34 cellular contexts compared by ENCODE assay signal in the genomic region with DNA sequence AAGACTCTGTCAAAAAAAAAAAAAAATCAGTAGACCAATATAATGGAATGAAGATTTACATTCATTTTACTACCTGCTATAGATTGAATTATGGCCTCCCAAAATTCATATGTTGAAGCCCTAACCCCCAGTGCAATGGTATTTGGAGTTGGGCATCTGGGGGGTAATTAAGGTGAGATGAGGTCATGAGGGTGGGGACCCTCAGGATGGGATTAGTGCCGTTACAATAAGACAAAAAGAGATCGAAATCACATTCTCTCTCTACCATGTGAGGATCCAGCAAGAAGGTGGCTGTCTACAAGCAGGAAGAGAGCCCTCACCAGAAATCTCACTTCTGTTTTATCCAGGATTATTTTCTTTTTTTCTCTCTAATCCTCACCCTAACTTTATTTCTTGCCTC.
"Had no signal": no experiment of that assay in that cellular context is flagged by ENCODE, and none has a peak within 500 bp of the region (broad histone marks: within the 10 kb centered on the region; RNA-seq: fewer than 3 reads in every experiment).

No MANE protein-coding gene starts in this region.

- H3K4me2 ChIP-seq: KMS-11 had no signal

- H3K27me3 ChIP-seq: MG63 had no signal

- H3K4me3 ChIP-seq: MG63 had no signal

- H3K9me3 ChIP-seq: MG63 had no signal

- H3K27ac ChIP-seq: KMS-11 had no signal

- H3K9ac ChIP-seq: KMS-11 had no signal

- DNase-seq: Karpas-422, Kasumi-1, MG63, MM.1S, MV-4-11, NCI-H1048, NCI-H1092, NCI-H1092 treated with DMSO at 0.1 percent for 48 hours, NCI-H1105, NCI-H1105 treated with DMSO at 0.1 percent for 48 hours, NCI-H1417, NCI-H1417 treated with DMSO at 0.1 percent for 48 hours, NCI-H1436, NCI-H1436 treated with DMSO at 0.1 percent for 48 hours, NCI-H146, NCI-H1694, NCI-H1694 treated with DMSO at 0.1 percent for 48 hours, NCI-H187, NCI-H187 treated with DMSO at 0.1 percent for 48 hours, NCI-H1930, NCI-H2029, NCI-H2029 treated with DMSO at 0.1 percent for 48 hours, NCI-H2081, NCI-H2081 treated with DMSO at 0.1 percent for 48 hours, NCI-H2107, NCI-H2171, NCI-H2171 treated with DMSO at 0.1 percent for 48 hours, NCI-H2227 treated with DMSO at 0.1 percent for 48 hours, NCI-H226, NCI-H345, NCI-H446, NCI-H446 treated with DMSO at 0.1 percent for 48 hours, NCI-H510A had no signal

- H3K36me3 ChIP-seq: MG63 had no signal
